ENCODE assay signal across 18 cellular contexts in genomic region chr17:40286473-40286872, GRCh38. TPM values are rescaled to one million over a fixed set of nuclear protein-coding genes. Genes with fewer than 3 reads are reported as not detected.
DNase-seq lines count a peak whose midpoint lies in the region; ATAC-seq and TF ChIP-seq lines count a peak whose summit lies in the region.
"Had no signal": no experiment of that assay in that cellular context is flagged by ENCODE, and none has a peak within 500 bp of the region (broad histone marks: within the 10 kb centered on the region; RNA-seq: fewer than 3 reads in every experiment).

No MANE protein-coding gene starts in this region.

- POLR2A ChIA-PET in activated CD8-positive, alpha-beta T cell treated with anti-CD3 and anti-CD28 coated beads for 36 hours (lab: Charles Lee) = interaction anchor here (1.3 to 11.7 kb wide), 3 partner anchors 14 to 29 kb away, joined by 4 to 184 read pairs (median 5); partner anchors contain the start of gene RARA
- POLR2A ChIA-PET in activated CD8-positive, alpha-beta T cell treated with anti-CD3 and anti-CD28 coated beads, Interleukin-2, amount 10 ng/mL, durations not matched to agents 7 days and 5 days (lab: Charles Lee) = interaction anchor here (0.8 to 2.5 kb wide), 2 partner anchors 22 to 88 kb away, joined by 3 to 11 read pairs; no protein-coding TSS in a partner anchor

- CTCF ChIA-PET in activated CD8-positive, alpha-beta T cell treated with anti-CD3 and anti-CD28 coated beads for 36 hours (lab: Charles Lee) = interaction anchor here (0.6 to 0.8 kb wide), 2 partner anchors 31 to 67 kb away, joined by 3 read pairs; no protein-coding TSS in a partner anchor
- CTCF ChIA-PET in activated CD8-positive, alpha-beta T cell treated with anti-CD3 and anti-CD28 coated beads, Interleukin-2, amount 10 ng/mL, durations not matched to agents 7 days and 5 days (lab: Charles Lee) = interaction anchor here (1.4 to 2.3 kb wide), 2 partner anchors 16 to 211 kb away, joined by 5 to 6 read pairs; no protein-coding TSS in a partner anchor

- H3K9me3 Mint-ChIP-seq in activated CD8-positive, alpha-beta T cell treated with anti-CD3 and anti-CD28 coated beads for 36 hours = no peaks in the 10 kb centered on the region
- H3K9me3 Mint-ChIP-seq in activated CD8-positive, alpha-beta T cell treated with anti-CD3 and anti-CD28 coated beads, Interleukin-2, amount 10 ng/mL, durations not matched to agents 7 days and 5 days (ENCODE audit: insufficient read depth) = no peaks in the 10 kb centered on the region
- H3K9me3 Mint-ChIP-seq in natural killer cell = no peaks in the 10 kb centered on the region
- no peaks in the 10 kb centered on the region for H3K9me3 Mint-ChIP-seq in natural killer cell treated with Interleukin-12 subunit alpha and Interleukin-12 subunit beta and Interleukin-15 and Interleukin-18, amount 100 ng/mL, for 72 hours
- H3K9me3 Mint-ChIP-seq in activated naive CD8-positive, alpha-beta T cell treated with anti-CD3 and anti-CD28 coated beads, Interleukin-2, amount 50 U/mL, for 24 hours = no peaks in the 10 kb centered on the region
- H3K9me3 Mint-ChIP-seq: CD14-positive monocyte had no signal

- peak overlapping the region; percentile 71 for H3K27ac Mint-ChIP-seq in activated CD8-positive, alpha-beta T cell treated with anti-CD3 and anti-CD28 coated beads for 36 hours
- H3K27ac Mint-ChIP-seq in activated CD8-positive, alpha-beta T cell treated with anti-CD3 and anti-CD28 coated beads, Interleukin-2, amount 10 ng/mL, durations not matched to agents 7 days and 5 days = no peak overlapping the region
- H3K27ac Mint-ChIP-seq in natural killer cell = peak overlapping the region; percentile 5 to 86
- peak overlapping the region in 1 of 2 donors; percentile 91 for H3K27ac Mint-ChIP-seq in natural killer cell treated with Interleukin-12 subunit alpha and Interleukin-12 subunit beta and Interleukin-15 and Interleukin-18, amount 100 ng/mL, for 72 hours
- H3K27ac Mint-ChIP-seq in activated naive CD8-positive, alpha-beta T cell treated with anti-CD3 and anti-CD28 coated beads, Interleukin-2, amount 50 U/mL, for 24 hours = peak overlapping the region; percentile 20

- H3K4me1 Mint-ChIP-seq in activated CD8-positive, alpha-beta T cell treated with anti-CD3 and anti-CD28 coated beads for 36 hours (ENCODE audit: low read depth) = peaks cover 66% of the 10 kb centered on the region
- peaks cover 57% of the 10 kb centered on the region for H3K4me1 Mint-ChIP-seq in activated CD8-positive, alpha-beta T cell treated with anti-CD3 and anti-CD28 coated beads, Interleukin-2, amount 10 ng/mL, durations not matched to agents 7 days and 5 days (ENCODE audit: low read depth)
- peaks cover 19 to 30% of the 10 kb centered on the region in 2 donors for H3K4me1 Mint-ChIP-seq in natural killer cell
- peaks cover 42 to 49% of the 10 kb centered on the region in 2 donors for H3K4me1 Mint-ChIP-seq in natural killer cell treated with Interleukin-12 subunit alpha and Interleukin-12 subunit beta and Interleukin-15 and Interleukin-18, amount 100 ng/mL, for 72 hours (ENCODE audit: low read depth in 2 of 2)
- peaks cover 85% of the 10 kb centered on the region for H3K4me1 Mint-ChIP-seq in activated naive CD8-positive, alpha-beta T cell treated with anti-CD3 and anti-CD28 coated beads, Interleukin-2, amount 50 U/mL, for 24 hours

- TF ChIP-seq CTCF in activated CD8-positive, alpha-beta T cell treated with anti-CD3 and anti-CD28 coated beads for 36 hours (IDR thresholded peaks at IDR 0.05) = no peak
- no peak for TF ChIP-seq CTCF in natural killer cell (IDR thresholded peaks at IDR 0.05)

- H3K36me3 Mint-ChIP-seq in activated CD8-positive, alpha-beta T cell treated with anti-CD3 and anti-CD28 coated beads for 36 hours (ENCODE audit: low read depth) = peaks cover 43% of the 10 kb centered on the region
- peaks cover 43% of the 10 kb centered on the region for H3K36me3 Mint-ChIP-seq in activated CD8-positive, alpha-beta T cell treated with anti-CD3 and anti-CD28 coated beads, Interleukin-2, amount 10 ng/mL, durations not matched to agents 7 days and 5 days (ENCODE audit: low read depth)
- no peaks in the 10 kb centered on the region for H3K36me3 Mint-ChIP-seq in natural killer cell
- peaks cover 25% of the 10 kb centered on the region for H3K36me3 Mint-ChIP-seq in natural killer cell treated with Interleukin-12 subunit alpha and Interleukin-12 subunit beta and Interleukin-15 and Interleukin-18, amount 100 ng/mL, for 72 hours
- peaks cover 34% of the 10 kb centered on the region for H3K36me3 Mint-ChIP-seq in activated naive CD8-positive, alpha-beta T cell treated with anti-CD3 and anti-CD28 coated beads, Interleukin-2, amount 50 U/mL, for 24 hours (ENCODE audit: low read depth)

- intact Hi-C loops in activated CD8-positive, alpha-beta T cell treated with anti-CD3 and anti-CD28 coated beads for 36 hours (cut with micrococcal nuclease) = no loop called here
- intact Hi-C loops in natural killer cell (cut with micrococcal nuclease) = loop anchor here (2.0 to 5.0 kb wide), 2 partner anchors 36 to 69 kb away; partner anchors contain the start of gene WIPF2

- no peak overlapping the region for H3K4me3 Mint-ChIP-seq in activated CD8-positive, alpha-beta T cell treated with anti-CD3 and anti-CD28 coated beads for 36 hours
- no peak overlapping the region for H3K4me3 Mint-ChIP-seq in activated CD8-positive, alpha-beta T cell treated with anti-CD3 and anti-CD28 coated beads, Interleukin-2, amount 10 ng/mL, durations not matched to agents 7 days and 5 days
- H3K4me3 Mint-ChIP-seq in natural killer cell = no peak overlapping the region
- H3K4me3 Mint-ChIP-seq in natural killer cell treated with Interleukin-12 subunit alpha and Interleukin-12 subunit beta and Interleukin-15 and Interleukin-18, amount 100 ng/mL, for 72 hours = no peak overlapping the region
- no peak overlapping the region for H3K4me3 Mint-ChIP-seq in activated naive CD8-positive, alpha-beta T cell treated with anti-CD3 and anti-CD28 coated beads, Interleukin-2, amount 50 U/mL, for 24 hours
- H3K4me3 Mint-ChIP-seq: CD14-positive monocyte had no signal

- H3K27me3 Mint-ChIP-seq in activated CD8-positive, alpha-beta T cell treated with anti-CD3 and anti-CD28 coated beads for 36 hours = no peaks in the 10 kb centered on the region
- no peaks in the 10 kb centered on the region for H3K27me3 Mint-ChIP-seq in activated CD8-positive, alpha-beta T cell treated with anti-CD3 and anti-CD28 coated beads, Interleukin-2, amount 10 ng/mL, durations not matched to agents 7 days and 5 days (ENCODE audit: low read depth)
- H3K27me3 Mint-ChIP-seq in natural killer cell (ENCODE audit: low read depth in 2 of 2) = no peaks in the 10 kb centered on the region
- H3K27me3 Mint-ChIP-seq in natural killer cell treated with Interleukin-12 subunit alpha and Interleukin-12 subunit beta and Interleukin-15 and Interleukin-18, amount 100 ng/mL, for 72 hours = no peaks in the 10 kb centered on the region
- no peaks in the 10 kb centered on the region for H3K27me3 Mint-ChIP-seq in activated naive CD8-positive, alpha-beta T cell treated with anti-CD3 and anti-CD28 coated beads, Interleukin-2, amount 50 U/mL, for 24 hours

- no peak for DNase-seq in activated CD8-positive, alpha-beta T cell treated with anti-CD3 and anti-CD28 coated beads for 36 hours
- no peak for DNase-seq in activated CD8-positive, alpha-beta T cell treated with anti-CD3 and anti-CD28 coated beads, Interleukin-2, amount 10 ng/mL, durations not matched to agents 7 days and 5 days
- DNase-seq in natural killer cell (no peak), AG20443 (ENCODE audit: low spot score) (no peak), NCI-H345 treated with DMSO at 0.1 percent for 48 hours (lab: John Stamatoyannopoulos, UW; ENCODE audit: unreplicated experiment) (no peak), NCI-H526 treated with DMSO at 0.1 percent for 48 hours (lab: John Stamatoyannopoulos, UW) (no peak)
- DNase-seq in natural killer cell treated with Interleukin-12 subunit alpha and Interleukin-12 subunit beta and Interleukin-15 and Interleukin-18, amount 100 ng/mL, for 72 hours (ENCODE audit: low spot score) = no peak
- DNase-seq in activated naive CD8-positive, alpha-beta T cell treated with anti-CD3 and anti-CD28 coated beads, Interleukin-2, amount 50 U/mL, for 24 hours = no peak
- DNase-seq: GOT3, IMR-90, NCI-H1105, NCI-H146, NCI-H2029, NCI-H226, NCI-H524, NCI-H82, SJCRH30 had no signal

- ATAC-seq in activated CD8-positive, alpha-beta T cell treated with anti-CD3 and anti-CD28 coated beads for 36 hours = no peak
- no peak for ATAC-seq in activated CD8-positive, alpha-beta T cell treated with anti-CD3 and anti-CD28 coated beads, Interleukin-2, amount 10 ng/mL, durations not matched to agents 7 days and 5 days
- ATAC-seq in natural killer cell = no peak
- ATAC-seq in natural killer cell treated with Interleukin-12 subunit alpha and Interleukin-12 subunit beta and Interleukin-15 and Interleukin-18, amount 100 ng/mL, for 72 hours = no peak
- no peak for ATAC-seq in activated naive CD8-positive, alpha-beta T cell treated with anti-CD3 and anti-CD28 coated beads, Interleukin-2, amount 50 U/mL, for 24 hours

RNA-seq across cellular contexts. Expression of gene CDC6, which starts 1.2 kb away (rescaled TPM):
- total RNA-seq in activated CD8-positive, alpha-beta T cell treated with anti-CD3 and anti-CD28 coated beads for 36 hours = 100 to 1,000 TPM; 110 to 118 TPM
- 100 to 1,000 TPM; 103 to 110 TPM for total RNA-seq in activated CD8-positive, alpha-beta T cell treated with anti-CD3 and anti-CD28 coated beads, Interleukin-2, amount 10 ng/mL, durations not matched to agents 7 days and 5 days
- total RNA-seq in natural killer cell = 1 to 10 TPM; 3.4 to 4.9 (median 3.8) TPM
- total RNA-seq in natural killer cell treated with Interleukin-12 subunit alpha and Interleukin-12 subunit beta and Interleukin-15 and Interleukin-18, amount 100 ng/mL, for 72 hours = 100 to 1,000 TPM in 1 of 2 donors, 10 to 100 TPM in 1; 79.2 to 172 TPM

RNA-seq across cellular contexts. Expression of gene RARA, which starts 22.5 kb away (rescaled TPM):
- total RNA-seq in activated CD8-positive, alpha-beta T cell treated with anti-CD3 and anti-CD28 coated beads for 36 hours = 10 to 100 TPM; 34.7 to 36.2 TPM
- total RNA-seq in activated CD8-positive, alpha-beta T cell treated with anti-CD3 and anti-CD28 coated beads, Interleukin-2, amount 10 ng/mL, durations not matched to agents 7 days and 5 days = 10 to 100 TPM; 61.1 to 63.2 TPM
- 10 to 100 TPM; 75.9 to 94.6 (median 79.1) TPM for total RNA-seq in natural killer cell
- total RNA-seq in natural killer cell treated with Interleukin-12 subunit alpha and Interleukin-12 subunit beta and Interleukin-15 and Interleukin-18, amount 100 ng/mL, for 72 hours = 10 to 100 TPM; 26.4 to 37.8 TPM

Comparison
In these comparisons a context has a peak if more than half of its experiments do, and no peak if none do; other contexts are left out.
1. RNA of gene CDC6, which starts 1.2 kb away (total RNA-seq): 79.2 to 172 TPM in natural killer cell treated with Interleukin-12 subunit alpha and Interleukin-12 subunit beta and Interleukin-15 and Interleukin-18, amount 100 ng/mL, for 72 hours, 110 to 118 TPM in activated CD8-positive, alpha-beta T cell treated with anti-CD3 and anti-CD28 coated beads for 36 hours and 103 to 110 TPM in activated CD8-positive, alpha-beta T cell treated with anti-CD3 and anti-CD28 coated beads, Interleukin-2, amount 10 ng/mL, durations not matched to agents 7 days and 5 days; 3.4 to 4.9 TPM in natural killer cell; every median in the first group is over 10 times any median in the second.